In genomic region chr5:134224905-134225779, GRCh38 we compare ENCODE assay signal across 8 cellular contexts. TPM values are rescaled to one million over a fixed set of nuclear protein-coding genes. Genes with fewer than 3 reads are reported as not detected.
A peak's percentile ranks its signal among the peaks of the same experiment; 100 is the strongest.
DNase-seq lines count a peak whose midpoint lies in the region; ATAC-seq, FAIRE-seq and TF ChIP-seq lines count a peak whose summit lies in the region.

No MANE protein-coding gene starts in this region.

- H3K9ac ChIP-seq in SU-DHL-6 (ENCODE audit: low read length): peak overlapping the region; percentile 100

- H2AFZ ChIP-seq in SU-DHL-6 (ENCODE audit: low read depth, low read length, severe bottlenecking): peak overlapping the region; percentile 72

- H3K4me2 ChIP-seq in SU-DHL-6 (ENCODE audit: low read depth, low read length, poor library complexity, severe bottlenecking): peak overlapping the region; percentile 96

- DNase-seq in DMS 273 (lab: John Stamatoyannopoulos, UW; ENCODE audit: unreplicated experiment) (peak; percentile 88), HTR-8/SVneo (ENCODE audit: insufficient read length, low spot score) (peak; percentile 42), left cardiac atrium (peak; percentile 73), progenitor cell of endocrine pancreas (ENCODE audit: low spot score, unreplicated experiment) (peak; percentile 60), upper lobe of right lung (peak; percentile 81)

- H3K27me3 Mint-ChIP-seq in progenitor cell of endocrine pancreas: no peaks in the 10 kb centered on the region

- peaks cover 57% of the 10 kb centered on the region for H3K79me2 ChIP-seq in SU-DHL-6 (ENCODE audit: insufficient read depth, low read length)

- H3K9me2 ChIP-seq in SU-DHL-6 (replicated peaks; ENCODE audit: insufficient read depth, low read length): no peaks in the 10 kb centered on the region

- H3K36me3 ChIP-seq in SU-DHL-6 (ENCODE audit: low read length): peaks cover 16% of the 10 kb centered on the region
- H3K36me3 ChIP-seq in upper lobe of right lung: peaks cover 6% of the 10 kb centered on the region

- H3K9me3 ChIP-seq in SU-DHL-6 (ENCODE audit: insufficient read depth, low read length) (no peaks in the 10 kb centered on the region), upper lobe of right lung (no peaks in the 10 kb centered on the region)

- ATAC-seq in GM21367 (IDR thresholded peaks at IDR 0.05; ENCODE audit: unreplicated experiment): peak; percentile 26
- ATAC-seq in left cardiac atrium: peak; percentile 61
- peak; percentile 51 for ATAC-seq in upper lobe of right lung

- no peak for FAIRE-seq in HTR-8/SVneo (lab: Jason Lieb, UNC)

- H3K4me1 ChIP-seq in upper lobe of right lung: peaks cover 42% of the 10 kb centered on the region

- no peaks in the 10 kb centered on the region for H3K9me3 Mint-ChIP-seq in progenitor cell of endocrine pancreas (ENCODE audit: low read depth)

- intact Hi-C loops in left cardiac atrium (cut with DNase I): no loop called here
- intact Hi-C loops in upper lobe of right lung (cut with DNase I): no loop called here

- peak overlapping the region; percentile 86 for H3K27ac ChIP-seq in SU-DHL-6 (ENCODE audit: low read depth, low read length)
- peak overlapping the region; percentile 99 for H3K27ac ChIP-seq in adipose tissue (ENCODE audit: low read depth, low read length)
- peak overlapping the region; percentile 99 for H3K27ac ChIP-seq in upper lobe of right lung

- H3K27me3 ChIP-seq in SU-DHL-6 (ENCODE audit: low read length): no peaks in the 10 kb centered on the region
- H3K27me3 ChIP-seq in upper lobe of right lung: no peaks in the 10 kb centered on the region

- TF ChIP-seq CTCF in SU-DHL-6 (IDR thresholded peaks at IDR 0.05; ENCODE audit: insufficient read depth, low read length, poor library complexity, severe bottlenecking) (no peak), progenitor cell of endocrine pancreas (IDR thresholded peaks at IDR 0.05; ENCODE audit: unreplicated experiment) (peak; percentile 7), upper lobe of right lung (IDR thresholded peaks at IDR 0.05) (peak; percentile 31)

- H4K20me1 ChIP-seq in SU-DHL-6 (ENCODE audit: low read depth, low read length): peaks cover 38% of the 10 kb centered on the region

- peaks cover 6% of the 10 kb centered on the region for H3K36me3 Mint-ChIP-seq in progenitor cell of endocrine pancreas (ENCODE audit: insufficient read depth)

- peaks cover 38% of the 10 kb centered on the region for H3K4me1 Mint-ChIP-seq in progenitor cell of endocrine pancreas (ENCODE audit: low read depth)

- H3K4me3 Mint-ChIP-seq in progenitor cell of endocrine pancreas (ENCODE audit: low read depth): peak overlapping the region; percentile 96

- WGBS in adipose tissue, 3 donors: 0 to 1% (median 0%) methylated on average over 29 to 49 of the region's 49 CpGs

- peaks cover 12% of the 10 kb centered on the region; the same call in 1 of the 2 replicates for H3F3A ChIP-seq in SU-DHL-6 (ENCODE audit: insufficient read depth)

- peak overlapping the region; percentile 99 for H3K27ac Mint-ChIP-seq in progenitor cell of endocrine pancreas

- peak overlapping the region; percentile 87 for H3K4me3 ChIP-seq in SU-DHL-6 (ENCODE audit: insufficient read depth, low read length, poor library complexity, severe bottlenecking)
- peak overlapping the region; percentile 98 for H3K4me3 ChIP-seq in upper lobe of right lung

RNA-seq across cellular contexts. Expression of gene PPP2CA, which starts 0.7 kb away (rescaled TPM):
- polyA plus RNA-seq in adipose tissue: 10 to 100 TPM; 33.2 to 95.5 (median 35.4) TPM
- 100 to 1,000 TPM; 115 to 157 TPM for total RNA-seq in left cardiac atrium
- 157 and 164 TPM in 2 replicates for total RNA-seq in progenitor cell of endocrine pancreas
- total RNA-seq in upper lobe of right lung: 108 TPM

RNA-seq across cellular contexts. Expression of gene SKP1, which starts 48.4 kb away (rescaled TPM):
- 100 to 1,000 TPM; 234 to 627 (median 537) TPM for polyA plus RNA-seq in adipose tissue
- 100 to 1,000 TPM; 391 to 436 TPM for total RNA-seq in left cardiac atrium
- total RNA-seq in progenitor cell of endocrine pancreas: 339 and 358 TPM in 2 replicates
- 234 TPM for total RNA-seq in upper lobe of right lung

Comparison
In these comparisons a context has a peak if more than half of its experiments do, and no peak if none do; other contexts are left out.
1. Peak in every context shown above with its lines: DNase-seq, ATAC-seq, H3K4me3 ChIP-seq and H3K27ac ChIP-seq.